ENCODE assay signal across 38 cellular contexts in the genomic region with DNA sequence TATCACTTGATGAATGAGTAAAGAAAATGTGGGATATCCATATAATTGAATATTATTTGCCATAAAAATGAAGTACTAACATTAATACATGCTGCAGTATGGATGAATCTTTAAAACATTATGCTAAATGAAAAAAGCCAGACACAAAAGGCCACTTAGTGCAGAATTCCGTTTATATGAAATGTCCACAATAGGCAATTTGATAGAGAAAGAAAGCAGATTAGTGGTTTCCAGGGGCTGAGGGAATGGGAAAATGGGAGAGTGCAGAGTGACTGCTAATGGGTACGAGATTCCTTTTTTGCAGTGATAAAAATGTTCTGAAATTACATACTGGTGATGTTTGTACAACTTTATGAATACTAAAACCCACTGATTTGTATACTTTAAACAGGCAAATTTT.
"Had no signal": no experiment of that assay in that cellular context is flagged by ENCODE, and none has a peak within 500 bp of the region (broad histone marks: within the 10 kb centered on the region; RNA-seq: fewer than 3 reads in every experiment).

No MANE protein-coding gene starts in this region.

- H3K4me1 Mint-ChIP-seq: activated CD4-positive, alpha-beta T cell treated with anti-CD3 and anti-CD28 coated beads, Interleukin-2, amount 10 ng/mL, durations not matched to agents 7 days and 5 days; activated naive CD4-positive, alpha-beta T cell treated with anti-CD3 and anti-CD28 coated beads, Interleukin-2, amount 10 ng/mL, durations not matched to agents 7 days and 5 days had no signal

- FAIRE-seq: colon, TTC549 had no signal

- H3K27me3 ChIP-seq: ascending aorta, body of pancreas, brain microvascular endothelial cell, breast epithelium had no signal

- DNase-seq: activated CD4-positive, alpha-beta memory T cell treated with anti-CD3 and anti-CD28 coated beads, Interleukin-2, amount 10 ng/mL, durations not matched to agents 7 days and 5 days; activated CD4-positive, alpha-beta T cell treated with anti-CD3 and anti-CD28 coated beads for 1 hour; activated CD4-positive, alpha-beta T cell treated with anti-CD3 and anti-CD28 coated beads for 36 hours; activated CD4-positive, alpha-beta T cell treated with anti-CD3 and anti-CD28 coated beads for 48 hours; activated CD4-positive, alpha-beta T cell treated with anti-CD3 and anti-CD28 coated beads, Interleukin-2, amount 10 ng/mL, durations not matched to agents 7 days and 5 days; activated CD4-positive, alpha-beta T cell treated with anti-CD3 and anti-CD28 coated beads, Interleukin-2, amount 50 U/mL, for 48 hours; activated CD4-positive, CD25-positive, alpha-beta regulatory T cell; activated CD8-positive, alpha-beta memory T cell treated with anti-CD3 and anti-CD28 coated beads for 24 hours; activated CD8-positive, alpha-beta memory T cell treated with anti-CD3 and anti-CD28 coated beads, Interleukin-2, amount 10 ng/mL, durations not matched to agents 7 days and 5 days; activated CD8-positive, alpha-beta memory T cell treated with anti-CD3 and anti-CD28 coated beads, Interleukin-2, amount 50 U/mL, for 48 hours; activated CD8-positive, alpha-beta T cell treated with anti-CD3 and anti-CD28 coated beads, Interleukin-2, amount 10 ng/mL, durations not matched to agents 7 days and 5 days; activated effector memory CD4-positive, alpha-beta T cell treated with anti-CD3 and anti-CD28 coated beads, Interleukin-2, amount 50 U/mL, for 16 hours; activated naive CD4-positive, alpha-beta T cell treated with anti-CD3 and anti-CD28 coated beads, Interleukin-2, amount 10 ng/mL, durations not matched to agents 7 days and 5 days; activated naive CD4-positive, alpha-beta T cell treated with Interleukin-2 at 50 U/mL for 16 hours; activated naive CD8-positive, alpha-beta T cell treated with anti-CD3 and anti-CD28 coated beads, Interleukin-2, amount 10 ng/mL, durations not matched to agents 7 days and 5 days; activated naive CD8-positive, alpha-beta T cell treated with anti-CD3 and anti-CD28 coated beads, Interleukin-2, amount 50 U/mL, for 24 hours; activated T-cell treated with anti-CD3 and anti-CD28 coated beads, Interleukin-2, amount 50 U/mL, for 24 hours; activated T-cell treated with anti-CD3 and anti-CD28 coated beads, Interleukin-2, amount 50 U/mL, for 48 hours; amygdala; anterior cingulate cortex; body of pancreas; brain microvascular endothelial cell; central memory CD4-positive, alpha-beta T cell; T-cell; T-helper 2 cell; T-helper 9 cell; WERI-Rb-1 had no signal

- H3K9me3 Mint-ChIP-seq: activated CD4-positive, alpha-beta memory T cell treated with anti-CD3 and anti-CD28 coated beads, Interleukin-2, amount 10 ng/mL, durations not matched to agents 7 days and 5 days; activated CD4-positive, alpha-beta T cell treated with anti-CD3 and anti-CD28 coated beads, Interleukin-2, amount 10 ng/mL, durations not matched to agents 7 days and 5 days; activated naive CD4-positive, alpha-beta T cell treated with anti-CD3 and anti-CD28 coated beads, Interleukin-2, amount 10 ng/mL, durations not matched to agents 7 days and 5 days; activated naive CD4-positive, alpha-beta T cell treated with anti-CD3 and anti-CD28 coated beads, Interleukin-2, amount 50 U/mL, for 24 hours; activated naive CD8-positive, alpha-beta T cell treated with anti-CD3 and anti-CD28 coated beads, Interleukin-2, amount 10 ng/mL, durations not matched to agents 7 days and 5 days; activated naive CD8-positive, alpha-beta T cell treated with anti-CD3 and anti-CD28 coated beads, Interleukin-2, amount 50 U/mL, for 24 hours; activated T-cell treated with anti-CD3 and anti-CD28 coated beads, Interleukin-2, amount 50 U/mL, for 24 hours; activated T-helper 1 cell treated with anti-CD3 and anti-CD28 coated beads, Interleukin-12 subunit alpha, Interleukin-12 subunit beta, Interleukin-2, Interleukin-4 antibody, amounts not matched to agents 30 ng/mL and 10 ng/mL and 1 ng/mL, durations not matched to agents 14 hours and 24 hours and 36 hours; activated T-helper 17 cell treated with anti-CD3 and anti-CD28 coated beads, Interleukin-2, amount 50 U/mL, for 72 hours; T-cell; T-helper 2 cell treated with Interferon-gamma antibody and Interleukin-4, amounts not matched to agents 5 μg/mL and 100 μg/mL, for 36 hours; WTC11 had no signal

- H3K4me1 ChIP-seq: ascending aorta, body of pancreas, breast epithelium had no signal

- H3K4me3 Mint-ChIP-seq: activated CD4-positive, alpha-beta memory T cell treated with anti-CD3 and anti-CD28 coated beads, Interleukin-2, amount 10 ng/mL, durations not matched to agents 7 days and 5 days; activated CD4-positive, alpha-beta T cell treated with anti-CD3 and anti-CD28 coated beads for 36 hours; activated CD4-positive, alpha-beta T cell treated with anti-CD3 and anti-CD28 coated beads, Interleukin-2, amount 10 ng/mL, durations not matched to agents 7 days and 5 days; activated CD8-positive, alpha-beta memory T cell treated with anti-CD3 and anti-CD28 coated beads, Interleukin-2, amount 10 ng/mL, durations not matched to agents 7 days and 5 days; activated CD8-positive, alpha-beta T cell treated with anti-CD3 and anti-CD28 coated beads, Interleukin-2, amount 10 ng/mL, durations not matched to agents 7 days and 5 days; activated naive CD4-positive, alpha-beta T cell treated with anti-CD3 and anti-CD28 coated beads, Interleukin-2, amount 10 ng/mL, durations not matched to agents 7 days and 5 days; activated naive CD4-positive, alpha-beta T cell treated with anti-CD3 and anti-CD28 coated beads, Interleukin-2, amount 50 U/mL, for 24 hours; activated naive CD8-positive, alpha-beta T cell; activated naive CD8-positive, alpha-beta T cell treated with anti-CD3 and anti-CD28 coated beads, Interleukin-2, amount 10 ng/mL, durations not matched to agents 7 days and 5 days; activated naive CD8-positive, alpha-beta T cell treated with anti-CD3 and anti-CD28 coated beads, Interleukin-2, amount 50 U/mL, for 24 hours; activated T-cell treated with anti-CD3 and anti-CD28 coated beads, Interleukin-2, amount 50 U/mL, for 24 hours; activated T-helper 1 cell treated with anti-CD3 and anti-CD28 coated beads, Interleukin-12 subunit alpha, Interleukin-12 subunit beta, Interleukin-2, Interleukin-4 antibody, amounts not matched to agents 30 ng/mL and 10 ng/mL and 1 ng/mL, durations not matched to agents 14 hours and 24 hours and 36 hours; activated T-helper 17 cell treated with anti-CD3 and anti-CD28 coated beads, Interleukin-2, amount 50 U/mL, for 72 hours; T-cell; T-helper 2 cell treated with Interferon-gamma antibody and Interleukin-4, amounts not matched to agents 5 μg/mL and 100 μg/mL, for 36 hours; WTC11 had no signal

- H3K4me3 ChIP-seq: ascending aorta, body of pancreas, breast epithelium had no signal

- H3K36me3 ChIP-seq: ascending aorta, brain microvascular endothelial cell, breast epithelium, WERI-Rb-1 had no signal

- H3K36me3 Mint-ChIP-seq: activated CD8-positive, alpha-beta memory T cell treated with anti-CD3 and anti-CD28 coated beads, Interleukin-2, amount 10 ng/mL, durations not matched to agents 7 days and 5 days; activated naive CD4-positive, alpha-beta T cell treated with anti-CD3 and anti-CD28 coated beads, Interleukin-2, amount 10 ng/mL, durations not matched to agents 7 days and 5 days; activated naive CD4-positive, alpha-beta T cell treated with anti-CD3 and anti-CD28 coated beads, Interleukin-2, amount 50 U/mL, for 24 hours; activated naive CD8-positive, alpha-beta T cell; activated naive CD8-positive, alpha-beta T cell treated with anti-CD3 and anti-CD28 coated beads, Interleukin-2, amount 10 ng/mL, durations not matched to agents 7 days and 5 days; T-cell; WTC11 had no signal

- H3K27ac Mint-ChIP-seq: activated CD4-positive, alpha-beta memory T cell treated with anti-CD3 and anti-CD28 coated beads, Interleukin-2, amount 10 ng/mL, durations not matched to agents 7 days and 5 days; activated CD4-positive, alpha-beta T cell treated with anti-CD3 and anti-CD28 coated beads for 36 hours; activated CD4-positive, alpha-beta T cell treated with anti-CD3 and anti-CD28 coated beads, Interleukin-2, amount 10 ng/mL, durations not matched to agents 7 days and 5 days; activated CD8-positive, alpha-beta memory T cell treated with anti-CD3 and anti-CD28 coated beads, Interleukin-2, amount 10 ng/mL, durations not matched to agents 7 days and 5 days; activated CD8-positive, alpha-beta T cell treated with anti-CD3 and anti-CD28 coated beads, Interleukin-2, amount 10 ng/mL, durations not matched to agents 7 days and 5 days; activated naive CD4-positive, alpha-beta T cell treated with anti-CD3 and anti-CD28 coated beads, Interleukin-2, amount 10 ng/mL, durations not matched to agents 7 days and 5 days; activated naive CD4-positive, alpha-beta T cell treated with anti-CD3 and anti-CD28 coated beads, Interleukin-2, amount 50 U/mL, for 24 hours; activated naive CD8-positive, alpha-beta T cell; activated naive CD8-positive, alpha-beta T cell treated with anti-CD3 and anti-CD28 coated beads, Interleukin-2, amount 10 ng/mL, durations not matched to agents 7 days and 5 days; activated naive CD8-positive, alpha-beta T cell treated with anti-CD3 and anti-CD28 coated beads, Interleukin-2, amount 50 U/mL, for 24 hours; activated T-cell treated with anti-CD3 and anti-CD28 coated beads, Interleukin-2, amount 50 U/mL, for 24 hours; activated T-helper 1 cell treated with anti-CD3 and anti-CD28 coated beads, Interleukin-12 subunit alpha, Interleukin-12 subunit beta, Interleukin-2, Interleukin-4 antibody, amounts not matched to agents 30 ng/mL and 10 ng/mL and 1 ng/mL, durations not matched to agents 14 hours and 24 hours and 36 hours; activated T-helper 17 cell treated with anti-CD3 and anti-CD28 coated beads, Interleukin-2, amount 50 U/mL, for 72 hours; T-cell; T-helper 2 cell treated with Interferon-gamma antibody and Interleukin-4, amounts not matched to agents 5 μg/mL and 100 μg/mL, for 36 hours; WTC11 had no signal

- H3K9me3 ChIP-seq: ascending aorta, body of pancreas, breast epithelium had no signal

- ATAC-seq: activated CD4-positive, alpha-beta T cell treated with anti-CD3 and anti-CD28 coated beads for 36 hours; activated CD4-positive, CD25-positive, alpha-beta regulatory T cell treated with anti-CD3 and anti-CD28 coated beads, Interleukin-2, amount 50 U/mL, for 24 hours; activated CD8-positive, alpha-beta memory T cell treated with anti-CD3 and anti-CD28 coated beads, Interleukin-2, amount 10 ng/mL, durations not matched to agents 7 days and 5 days; activated CD8-positive, alpha-beta T cell treated with anti-CD3 and anti-CD28 coated beads, Interleukin-2, amount 10 ng/mL, durations not matched to agents 7 days and 5 days; activated naive CD8-positive, alpha-beta T cell treated with anti-CD3 and anti-CD28 coated beads, Interleukin-2, amount 50 U/mL, for 24 hours; activated T-helper 17 cell treated with anti-CD3 and anti-CD28 coated beads, Interleukin-2, amount 50 U/mL, for 72 hours; body of pancreas; T-cell; WTC11 had no signal

- H3K27ac ChIP-seq: ascending aorta, body of pancreas, brain microvascular endothelial cell, breast epithelium, WERI-Rb-1 had no signal
